Comparison of ENCODE assay signal across 6 cellular contexts in genomic region chr17:18497044-18497443, GRCh38. TPM values are rescaled to one million over a fixed set of nuclear protein-coding genes. Genes with fewer than 3 reads are reported as not detected.
"Had no signal": no experiment of that assay in that cellular context is flagged by ENCODE, and none has a peak within 500 bp of the region (broad histone marks: within the 10 kb centered on the region; RNA-seq: fewer than 3 reads in every experiment).

No MANE protein-coding gene starts in this region.

RNA-seq across cellular contexts. Expression of gene LGALS9C, which starts 20.5 kb away (rescaled TPM):
- total RNA-seq: cardiac muscle cell, frontal cortex, left cardiac atrium, ovary, urinary bladder had no signal
- polyA plus RNA-seq: cardiac muscle cell, heart left ventricle had no signal
